ENCODE assay signal across 1 cellular context in the genomic region with DNA sequence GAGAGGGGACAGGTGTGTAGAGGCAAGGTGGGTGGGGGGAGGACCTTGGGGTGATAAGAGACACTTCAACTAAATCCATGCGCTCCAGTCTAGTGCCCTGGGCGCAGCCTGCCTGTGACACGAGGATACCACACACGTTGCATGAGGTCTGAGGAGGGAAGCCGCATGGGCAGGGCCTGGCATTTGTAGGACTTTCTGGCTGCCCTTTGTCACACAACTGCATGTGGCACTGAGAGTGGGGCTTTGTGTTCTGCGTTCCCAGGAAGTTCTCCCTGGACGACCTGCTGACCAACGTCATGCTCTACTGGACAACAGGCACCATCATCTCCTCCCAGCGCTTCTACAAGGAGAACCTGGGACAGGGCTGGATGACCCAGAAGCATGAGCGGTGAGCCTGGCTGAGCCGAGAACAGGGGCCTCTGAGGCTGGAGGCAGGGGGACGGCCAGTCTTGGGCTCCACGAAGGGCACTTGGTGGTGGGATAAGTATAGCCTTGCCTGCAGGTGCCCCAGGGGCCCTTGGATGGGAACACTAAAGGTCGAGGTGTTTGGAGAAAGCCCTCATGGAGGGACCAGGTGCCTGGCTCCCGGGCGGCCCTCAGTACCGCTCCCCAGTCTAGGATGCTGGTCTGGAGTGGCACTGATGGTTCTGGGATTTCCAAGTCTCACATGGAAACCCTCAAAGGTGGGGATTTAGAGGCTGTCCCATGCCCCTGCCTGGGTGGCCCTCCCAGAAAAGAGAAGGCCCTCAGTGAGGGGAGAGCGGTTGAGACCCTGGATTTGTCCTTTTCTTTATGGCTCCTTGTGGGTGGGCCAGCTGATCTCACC.
TF ChIP-seq lines count a peak whose summit lies in the region.

No MANE protein-coding gene starts in this region.

TF ChIP-seq in IMR-90, 13 proteins besides CTCF, POLR2A, EP300 and RAD21:
- no peak for TF ChIP-seq CEBPB (IDR thresholded peaks at IDR 0.05; ENCODE audit: low read depth, low read length)
